8 cellular contexts compared by ENCODE assay signal in the genomic region with DNA sequence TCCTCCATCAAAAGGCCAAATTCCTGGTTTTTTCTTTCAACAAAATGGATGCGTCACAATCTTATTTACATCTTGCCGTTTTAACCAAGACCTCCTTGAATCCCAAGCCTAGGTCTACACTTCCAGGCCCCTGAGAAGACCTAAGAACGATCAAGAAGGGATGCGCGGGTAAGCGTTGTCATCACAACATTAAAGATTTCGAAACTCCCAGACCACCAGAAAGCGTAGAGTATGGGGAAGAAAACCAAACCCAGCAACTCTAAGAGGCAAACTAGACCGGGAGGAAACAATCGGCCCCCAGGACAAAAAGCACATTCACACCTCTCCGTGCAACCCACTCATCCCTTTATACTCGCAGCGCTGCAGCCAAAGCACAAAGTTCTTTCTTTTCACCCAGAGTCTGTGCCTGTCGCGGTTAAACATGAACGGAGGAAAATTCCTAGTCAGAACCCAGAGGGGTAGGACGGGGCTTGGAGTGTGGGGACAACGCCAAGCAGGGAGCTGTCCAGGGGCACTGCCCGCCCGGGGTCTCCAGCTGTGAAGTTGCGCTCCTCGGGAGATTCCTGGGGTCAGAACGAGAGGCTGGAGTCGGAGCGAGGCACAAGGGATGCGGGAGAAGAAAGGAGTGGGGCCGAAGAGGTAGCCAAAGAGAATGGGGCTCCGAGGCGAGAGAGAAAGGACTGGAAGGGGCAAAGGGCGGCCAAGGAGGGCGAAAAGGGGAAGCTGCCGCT. TPM values are rescaled to one million over a fixed set of nuclear protein-coding genes. Genes with fewer than 3 reads are reported as not detected.
DNase-seq lines count a peak whose midpoint lies in the region; ATAC-seq, FAIRE-seq and TF ChIP-seq lines count a peak whose summit lies in the region.

No MANE protein-coding gene starts in this region.

- no peaks in the 10 kb centered on the region for H3K36me3 Mint-ChIP-seq in neural crest cell (ENCODE audit: low read depth)

- H3K4me3 Mint-ChIP-seq in neural crest cell: peak overlapping the region; percentile 97

- H3K27me3 ChIP-seq in fibroblast of lung (ENCODE audit: control insufficient read depth, insufficient read depth, low read length): no peaks in the 10 kb centered on the region

- H3K36me3 ChIP-seq in fibroblast of lung (ENCODE audit: control insufficient read depth, insufficient read depth, low read length): no peaks in the 10 kb centered on the region

- DNase-seq in Daoy (ENCODE audit: low read depth): peak; percentile 18
- peak in 1 of 2 donors; percentile 40 for DNase-seq in fibroblast of lung (ENCODE audit: low read depth in 2 of 2)
- no peak for DNase-seq in neural crest cell (ENCODE audit: low read depth, low spot score)
- DNase-seq in NCI-H2029 (lab: John Stamatoyannopoulos, UW): no peak
- DNase-seq in D721Med (ENCODE audit: insufficient read length, low spot score): no peak

- peak overlapping the region; percentile 94 for H3K9ac ChIP-seq in fibroblast of lung (ENCODE audit: insufficient read depth, low read length)

- H3K4me2 ChIP-seq in fibroblast of lung (ENCODE audit: extremely low read depth, insufficient read depth, low read length): peak overlapping the region; percentile 92

- no peaks in the 10 kb centered on the region for H3K9me3 ChIP-seq in fibroblast of lung (ENCODE audit: control insufficient read depth, insufficient read depth, low read depth, low read length)

- no peak overlapping the region for H2AFZ ChIP-seq in fibroblast of lung (ENCODE audit: low read length)

- peaks cover 2% of the 10 kb centered on the region for H3K4me1 ChIP-seq in fibroblast of lung (ENCODE audit: control insufficient read depth, extremely low read depth, insufficient read depth, low read length)

- peak overlapping the region; percentile 100 for H3K27ac Mint-ChIP-seq in neural crest cell (ENCODE audit: unreplicated experiment)

- H3K4me3 ChIP-seq in fibroblast of lung (replicated peaks in 1 of 4; ENCODE audit: control extremely low read depth in 1 of 4, insufficient read depth in 1 of 4, low read depth in 3 of 4, low read length in 4 of 4): peak overlapping the region; percentile 86 to 96 (median 94)

- H3K27ac ChIP-seq in VCaP (peak overlapping the region; percentile 99), fibroblast of lung (ENCODE audit: insufficient read depth, low read length) (peak overlapping the region; percentile 95)

- TF ChIP-seq CTCF in VCaP (conservative IDR thresholded peaks at IDR 0.05) (no peak), fibroblast of lung (conservative IDR thresholded peaks at IDR 0.05 in 1 of 2, IDR thresholded peaks at IDR 0.05 in 1 of 2; ENCODE audit: low read depth in 1 of 2, low read length in 2 of 2) (no peak), neural crest cell (conservative IDR thresholded peaks at IDR 0.05) (no peak), D721Med (IDR thresholded peaks at IDR 0.05; ENCODE audit: insufficient read depth, missing control alignments) (no peak)

- peaks cover 53% of the 10 kb centered on the region for H3K79me2 ChIP-seq in fibroblast of lung (ENCODE audit: control insufficient read depth, insufficient read depth, low read length)

- H3K4me1 Mint-ChIP-seq in neural crest cell: peaks cover 55% of the 10 kb centered on the region

- no peak for FAIRE-seq in D721Med (lab: Jason Lieb, UNC)

- no peaks in the 10 kb centered on the region for H3K27me3 Mint-ChIP-seq in neural crest cell (ENCODE audit: low read depth)

- ATAC-seq in HG02610 (IDR thresholded peaks at IDR 0.05; ENCODE audit: unreplicated experiment): peak; percentile 1
- ATAC-seq in HG03108 (IDR thresholded peaks at IDR 0.05; ENCODE audit: unreplicated experiment): no peak

- no peaks in the 10 kb centered on the region for H4K20me1 ChIP-seq in fibroblast of lung (ENCODE audit: control insufficient read depth, extremely low read depth, insufficient read depth, low read length)

- no peaks in the 10 kb centered on the region for H3K9me3 Mint-ChIP-seq in neural crest cell

RNA-seq across cellular contexts. Expression of a gene that starts 0.7 kb away (rescaled TPM):
- 47.1 and 49.1 TPM in 2 replicates for total RNA-seq in Daoy (2014; rRNA removed; shearing (Covaris generic))
- total RNA-seq in fibroblast of lung (63.2 and 73.2 TPM in 2 replicates), neural crest cell (26.6 and 29.8 TPM in 2 replicates)
- 50.9 and 53.5 TPM in 2 replicates for polyA plus RNA-seq in fibroblast of lung
- polyA plus RNA-seq in fibroblast of lung (2012): 31.9 and 33.9 TPM in 2 replicates
- 22.1 and 49.4 TPM in 2 replicates for polyA minus RNA-seq in fibroblast of lung (ENCODE audit: low replicate concordance)

RNA-seq across cellular contexts. Expression of a gene that starts 22.9 kb away (rescaled TPM):
- total RNA-seq in Daoy (2014; rRNA removed; shearing (Covaris generic)): 1.5 and 2.1 TPM in 2 replicates
- 0.51 and 0.66 TPM in 2 replicates for total RNA-seq in fibroblast of lung
- polyA plus RNA-seq in fibroblast of lung: 0.51 and 4.9 TPM in 2 replicates
- polyA plus RNA-seq in fibroblast of lung (2012): 0.62 and 6.6 TPM in 2 replicates
- 0.56 and 8.0 TPM in 2 replicates for polyA minus RNA-seq in fibroblast of lung (ENCODE audit: low replicate concordance)
- 0.07 TPM in 1 of 2 replicates, not detected in the other for total RNA-seq in neural crest cell

RNA-seq across cellular contexts. Expression of a gene that starts 37.3 kb away (rescaled TPM):
- total RNA-seq in Daoy (2014; rRNA removed; shearing (Covaris generic)): 0.29 TPM in 1 of 2 replicates, not detected in the other
- not detected in 2 replicates for total RNA-seq in fibroblast of lung
- polyA plus RNA-seq in fibroblast of lung: not detected in 2 replicates
- polyA plus RNA-seq in fibroblast of lung (2012): not detected in 2 replicates
- polyA minus RNA-seq in fibroblast of lung (ENCODE audit: low replicate concordance): not detected in 2 replicates
- total RNA-seq in neural crest cell: 10.0 and 10.9 TPM in 2 replicates
